Comparison of ENCODE assay signal across 23 cellular contexts in the genomic region with DNA sequence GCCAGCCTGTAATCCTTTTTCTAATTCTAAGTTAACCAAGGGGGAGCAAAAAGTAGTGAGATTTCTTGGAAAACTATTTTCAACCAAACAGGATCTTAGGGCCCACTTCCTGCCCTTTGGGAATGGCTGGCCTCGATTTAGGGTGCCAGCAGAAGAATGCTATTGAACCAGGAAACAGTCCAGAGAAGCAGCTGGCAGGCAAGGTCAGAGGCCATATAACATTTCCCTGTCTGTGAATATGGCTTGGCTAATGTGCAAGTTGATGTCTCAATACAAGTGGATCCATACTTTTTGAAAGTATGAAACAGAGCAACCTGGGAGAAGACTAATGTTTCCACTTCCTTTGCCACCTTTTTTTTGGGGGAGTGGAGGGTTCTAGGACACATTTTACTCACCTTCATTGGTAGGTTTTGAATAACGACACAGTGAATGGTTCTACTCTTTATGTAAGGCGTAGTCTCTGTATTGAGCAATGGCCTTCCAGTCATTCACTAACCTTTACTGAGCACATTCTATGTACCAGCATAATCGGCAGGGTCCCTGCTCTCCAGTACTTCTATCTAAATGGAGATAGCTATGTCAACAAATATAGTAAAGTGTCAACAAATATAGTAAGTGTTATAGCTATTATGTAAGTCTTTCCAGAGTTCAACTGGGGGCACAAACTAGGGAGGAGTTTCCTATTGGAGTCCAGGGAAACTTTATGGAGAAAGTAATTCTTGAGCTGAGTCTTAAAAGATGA. TPM values are rescaled to one million over a fixed set of nuclear protein-coding genes. Genes with fewer than 3 reads are reported as not detected.
DNase-seq lines count a peak whose midpoint lies in the region; ATAC-seq and TF ChIP-seq lines count a peak whose summit lies in the region.
"Had no signal": no experiment of that assay in that cellular context is flagged by ENCODE, and none has a peak within 500 bp of the region (broad histone marks: within the 10 kb centered on the region; RNA-seq: fewer than 3 reads in every experiment).

No MANE protein-coding gene starts in this region.

- H3K4me1 Mint-ChIP-seq in CD4-positive, alpha-beta memory T cell: peaks cover 35 to 49% (median 38%) of the 10 kb centered on the region in 4 donors

- POLR2A ChIA-PET in CD4-positive, alpha-beta memory T cell (lab: Charles Lee; ENCODE audit: partially characterized antibody): interaction anchor here (1.2 to 1.3 kb wide), 2 partner anchors 118 to 205 kb away, joined by 4 to 5 read pairs; partner anchors contain the start of gene STIM1

- no peaks in the 10 kb centered on the region for H3K27me3 ChIP-seq in CD4-positive, alpha-beta memory T cell (ENCODE audit: insufficient read depth, low read length)
- H3K27me3 ChIP-seq in psoas muscle (ENCODE audit: insufficient read depth in 3 of 3, low read length in 2 of 3): no peaks in the 10 kb centered on the region
- H3K27me3 ChIP-seq: breast epithelium, heart left ventricle, sigmoid colon had no signal

- peaks cover 34% of the 10 kb centered on the region for H3K4me1 ChIP-seq in CD4-positive, alpha-beta memory T cell (ENCODE audit: insufficient read depth, low read length)
- peaks cover 50% of the 10 kb centered on the region for H3K4me1 ChIP-seq in psoas muscle
- H3K4me1 ChIP-seq: breast epithelium had no signal

- no peak overlapping the region for H3K4me3 ChIP-seq in CD4-positive, alpha-beta memory T cell (ENCODE audit: low read length in 2 of 2)
- no peak overlapping the region for H3K4me3 ChIP-seq in LNCaP clone FGC (ENCODE audit: low read depth, low read length)
- H3K4me3 ChIP-seq in psoas muscle: no peak overlapping the region
- H3K4me3 ChIP-seq: breast epithelium, heart left ventricle, sigmoid colon had no signal

- ATAC-seq in left colon: peak; percentile 89
- ATAC-seq in psoas muscle: no peak
- no peak for ATAC-seq in GM18517 (IDR thresholded peaks at IDR 0.05; ENCODE audit: unreplicated experiment)
- ATAC-seq: activated CD4-positive, CD25-positive, alpha-beta regulatory T cell treated with anti-CD3 and anti-CD28 coated beads, Interleukin-2, amount 50 U/mL, for 24 hours; HCT116 had no signal

- no peak for TF ChIP-seq CTCF in LNCaP clone FGC (IDR thresholded peaks at IDR 0.05; ENCODE audit: control insufficient read depth, extremely low read depth, insufficient read depth)
- no peak for TF ChIP-seq CTCF in psoas muscle (IDR thresholded peaks at IDR 0.05)

- H3K27me3 Mint-ChIP-seq in CD4-positive, alpha-beta memory T cell: no peaks in the 10 kb centered on the region
- H3K27me3 Mint-ChIP-seq: progenitor cell of endocrine pancreas; stimulated activated naive CD8-positive, alpha-beta T cell treated with anti-CD3 and anti-CD28 coated beads, Interleukin-15, Interleukin-2, amounts not matched to agents 100 ng/mL and 50 ng/mL, for 24 hours had no signal

- no peaks in the 10 kb centered on the region for H3K9me3 ChIP-seq in CD4-positive, alpha-beta memory T cell (ENCODE audit: control insufficient read depth in 1 of 2, low read length in 2 of 2)
- no peaks in the 10 kb centered on the region for H3K9me3 ChIP-seq in psoas muscle
- H3K9me3 ChIP-seq: breast epithelium, heart left ventricle, sigmoid colon had no signal

- DNase-seq in CD4-positive, alpha-beta memory T cell: no peak
- peak; percentile 82 for DNase-seq in LNCaP clone FGC (ENCODE audit: low read depth)
- peak; percentile 30 to 63 for DNase-seq in left colon
- DNase-seq in psoas muscle: no peak
- no peak for DNase-seq in NCI-H69 (lab: John Stamatoyannopoulos, UW)
- no peak for DNase-seq in SIG-M5 treated with dmso at 0.1 percent for 504 hours (lab: John Stamatoyannopoulos, UW; ENCODE audit: unreplicated experiment)
- DNase-seq: activated CD4-positive, alpha-beta T cell treated with anti-CD3 and anti-CD28 coated beads, Interleukin-2, amount 50 U/mL, for 48 hours; activated naive CD4-positive, alpha-beta T cell treated with anti-CD3 and anti-CD28 coated beads, Interleukin-2, amount 50 U/mL, for 16 hours; Calu3; DMS79 treated with DMSO at 0.1 percent for 48 hours; effector memory CD4-positive, alpha-beta T cell; foreskin fibroblast; heart left ventricle; Karpas-422; NCI-H146; SHP77 treated with DMSO at 0.1 percent for 48 hours; sigmoid colon had no signal

- H3K4me3 Mint-ChIP-seq in CD4-positive, alpha-beta memory T cell: no peak overlapping the region
- H3K4me3 Mint-ChIP-seq: stimulated activated naive CD8-positive, alpha-beta T cell treated with anti-CD3 and anti-CD28 coated beads, Interleukin-15, Interleukin-2, amounts not matched to agents 100 ng/mL and 50 ng/mL, for 24 hours had no signal

- 52 to 61% (median 53%) methylated on average over 4 of the region's 4 CpGs for WGBS in psoas muscle, 3 donors

- H3K27ac ChIP-seq in CD4-positive, alpha-beta memory T cell (ENCODE audit: low read depth, low read length): no peak overlapping the region
- peak overlapping the region; percentile 25 for H3K27ac ChIP-seq in psoas muscle
- H3K27ac ChIP-seq: heart left ventricle had no signal

- H3K27ac Mint-ChIP-seq in CD4-positive, alpha-beta memory T cell: peak overlapping the region in 5 of 7 donors; percentile 17 to 84 (median 47)
- H3K27ac Mint-ChIP-seq: progenitor cell of endocrine pancreas; stimulated activated naive CD8-positive, alpha-beta T cell treated with anti-CD3 and anti-CD28 coated beads, Interleukin-15, Interleukin-2, amounts not matched to agents 100 ng/mL and 50 ng/mL, for 24 hours had no signal

- intact Hi-C loops in CD4-positive, alpha-beta memory T cell (cut with micrococcal nuclease): no loop called here
- intact Hi-C loops in left colon (cut with DNase I, micrococcal nuclease) (loop anchor here in 1 of 2 donors (10.0 kb wide), 1 partner anchor 206 kb away; the partner anchor contains the start of gene STIM1), psoas muscle (cut with DNase I) (no loop called here)

- H3K36me3 Mint-ChIP-seq in CD4-positive, alpha-beta memory T cell: peaks cover 42 to 65% of the 10 kb centered on the region in 2 donors

- H3K36me3 ChIP-seq in CD4-positive, alpha-beta memory T cell (ENCODE audit: insufficient read depth, low read length): peaks cover 30% of the 10 kb centered on the region
- H3K36me3 ChIP-seq in psoas muscle (ENCODE audit: insufficient read depth in 1 of 2, low read depth in 1 of 2): peaks cover 5 to 41% of the 10 kb centered on the region in 2 donors
- H3K36me3 ChIP-seq: breast epithelium had no signal

- H3K9me3 Mint-ChIP-seq in CD4-positive, alpha-beta memory T cell: no peaks in the 10 kb centered on the region
- H3K9me3 Mint-ChIP-seq: stimulated activated naive CD8-positive, alpha-beta T cell treated with anti-CD3 and anti-CD28 coated beads, Interleukin-15, Interleukin-2, amounts not matched to agents 100 ng/mL and 50 ng/mL, for 24 hours had no signal

- CTCF ChIA-PET in CD4-positive, alpha-beta memory T cell (lab: Charles Lee; ENCODE audit: partially characterized antibody): interaction anchor here (0.7 to 24.3 kb wide), 6 partner anchors 12 to 217 kb away, joined by 3 to 934 read pairs (median 10); partner anchors contain the start of genes RHOG and STIM1

RNA-seq across cellular contexts. Expression of gene RRM1, which starts 34.2 kb away (rescaled TPM):
- 10 to 100 TPM; 38.0 to 40.6 TPM for total RNA-seq in CD4-positive, alpha-beta memory T cell
- 10 to 100 TPM; 48.1 to 49.9 TPM for polyA plus RNA-seq in CD4-positive, alpha-beta memory T cell
- total RNA-seq in left colon (10 to 100 TPM; 25.2 to 35.7 TPM), psoas muscle (10 to 100 TPM; 31.0 to 45.8 (median 37.6) TPM)
- 10 to 100 TPM; 11.3 to 25.7 (median 13.9) TPM for polyA plus RNA-seq in psoas muscle

Comparison
In these comparisons a context has a peak if more than half of its experiments do, and no peak if none do; other contexts are left out.
1. DNase-seq: peak in LNCaP clone FGC (single experiment) and left colon (2 of 2); none in CD4-positive, alpha-beta memory T cell (0 of 5), psoas muscle (0 of 2), NCI-H69 (single experiment) and SIG-M5 treated with dmso at 0.1 percent for 504 hours (single experiment).